Comparison of ENCODE assay signal across 18 cellular contexts in the genomic region with DNA sequence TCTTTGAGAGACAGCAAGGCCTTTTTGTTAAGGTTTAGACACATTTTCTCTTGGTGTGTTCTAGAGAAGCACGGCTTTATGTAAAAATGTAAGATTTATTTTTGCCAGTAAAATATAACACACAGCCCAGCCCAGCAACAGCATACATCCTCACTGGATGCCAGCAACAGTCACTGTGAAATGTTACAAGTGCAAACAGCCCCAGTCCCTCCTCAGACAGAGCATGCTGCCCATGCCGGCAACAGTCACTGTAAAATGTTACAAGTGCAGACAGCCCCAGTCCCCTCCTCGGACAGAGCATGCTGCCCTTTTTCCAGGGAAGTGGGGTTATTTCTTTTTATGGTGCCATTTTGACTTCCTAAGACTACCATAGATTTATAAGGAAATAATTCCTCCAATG.
DNase-seq lines count a peak whose midpoint lies in the region; ATAC-seq and TF ChIP-seq lines count a peak whose summit lies in the region.
"Had no signal": no experiment of that assay in that cellular context is flagged by ENCODE, and none has a peak within 500 bp of the region (broad histone marks: within the 10 kb centered on the region; RNA-seq: fewer than 3 reads in every experiment).

No MANE protein-coding gene starts in this region.

- H3K4me3 ChIP-seq in right cardiac atrium (ENCODE audit: low read length) (no peak overlapping the region), mesenchymal stem cell (ENCODE audit: insufficient read depth in 1 of 2, low read depth in 1 of 2, low read length in 2 of 2) (no peak overlapping the region), sigmoid colon (no peak overlapping the region)
- H3K4me3 ChIP-seq: BLaER1, GM23248, HAP-1 had no signal

- ATAC-seq in right cardiac atrium (no peak), Right ventricle myocardium superior (ENCODE audit: poor library complexity) (no peak), HG03439 (IDR thresholded peaks at IDR 0.05; ENCODE audit: unreplicated experiment) (no peak), GM21576 (IDR thresholded peaks at IDR 0.05; ENCODE audit: unreplicated experiment) (no peak)

- peaks cover 7% of the 10 kb centered on the region for H3K4me1 ChIP-seq in right cardiac atrium (ENCODE audit: control insufficient read depth, insufficient read depth, low read length)
- H3K4me1 ChIP-seq in mesenchymal stem cell (ENCODE audit: control insufficient read depth, insufficient read depth, low read depth, low read length): peaks cover 3% of the 10 kb centered on the region
- peaks cover 0 to 55% (median 42%) of the 10 kb centered on the region in 4 donors for H3K4me1 ChIP-seq in sigmoid colon
- H3K4me1 ChIP-seq: HAP-1 had no signal

- no peak overlapping the region for H3K23ac ChIP-seq in mesenchymal stem cell (ENCODE audit: low read length in 2 of 2)

- H3K27ac ChIP-seq in right cardiac atrium (ENCODE audit: low read length): peak overlapping the region; percentile 55
- H3K27ac ChIP-seq in mesenchymal stem cell (ENCODE audit: low read length, poor library complexity, severe bottlenecking): no peak overlapping the region
- H3K27ac ChIP-seq in sigmoid colon: peak overlapping the region in 3 of 4 donors; percentile 54 to 85 (median 82)
- H3K27ac ChIP-seq: BLaER1, GM23248 had no signal

- H3K4ac ChIP-seq in mesenchymal stem cell (ENCODE audit: low read depth in 1 of 2, low read length in 2 of 2): no peak overlapping the region

- 59% methylated on average over 3 of the region's 3 CpGs for WGBS in right cardiac atrium
- 20% methylated on average over 2 of the region's 3 CpGs for WGBS in mesenchymal stem cell
- 49 to 69% methylated on average over 3 of the region's 3 CpGs for WGBS in sigmoid colon, 2 donors

- H4K91ac ChIP-seq in mesenchymal stem cell (ENCODE audit: low read length): no peak overlapping the region

- no peak overlapping the region for H2BK120ac ChIP-seq in mesenchymal stem cell (ENCODE audit: low read depth, low read length)

- no peaks in the 10 kb centered on the region for H3K27me3 ChIP-seq in right cardiac atrium (ENCODE audit: control insufficient read depth, insufficient read depth)
- no peaks in the 10 kb centered on the region for H3K27me3 ChIP-seq in mesenchymal stem cell (ENCODE audit: control insufficient read depth in 1 of 2, insufficient read depth in 1 of 2, low read length in 2 of 2)
- H3K27me3 ChIP-seq in sigmoid colon: no peaks in the 10 kb centered on the region
- H3K27me3 ChIP-seq: BLaER1 had no signal

- no peak for TF ChIP-seq EP300 in sigmoid colon (IDR thresholded peaks at IDR 0.05)

- H3K14ac ChIP-seq in mesenchymal stem cell (ENCODE audit: low read length in 2 of 2): no peak overlapping the region

- H3K4me2 ChIP-seq in mesenchymal stem cell (ENCODE audit: low read length, poor library complexity, severe bottlenecking): no peak overlapping the region
- H3K4me2 ChIP-seq: BLaER1 had no signal

- no peak for TF ChIP-seq CTCF in sigmoid colon (IDR thresholded peaks at IDR 0.05)

- no peak overlapping the region for H2BK5ac ChIP-seq in mesenchymal stem cell (ENCODE audit: low read depth, low read length, poor library complexity, severe bottlenecking)

- no peaks in the 10 kb centered on the region for H3K79me1 ChIP-seq in mesenchymal stem cell (replicated peaks; ENCODE audit: low read length, poor library complexity, severe bottlenecking)

- H3K36me3 ChIP-seq in mesenchymal stem cell (ENCODE audit: control insufficient read depth in 1 of 2, insufficient read depth in 2 of 2, low read depth in 1 of 2, low read length in 2 of 2): no peaks in the 10 kb centered on the region
- H3K36me3 ChIP-seq in sigmoid colon: no peaks in the 10 kb centered on the region
- H3K36me3 ChIP-seq: HAP-1 had no signal

- H2AK5ac ChIP-seq in mesenchymal stem cell (ENCODE audit: low read length, severe bottlenecking): no peak overlapping the region

- peak overlapping the region; percentile 35 for H4K8ac ChIP-seq in mesenchymal stem cell (ENCODE audit: low read length)

- no peak overlapping the region for H2BK12ac ChIP-seq in mesenchymal stem cell (ENCODE audit: low read length in 2 of 2)

- no peaks in the 10 kb centered on the region for H3K9me3 ChIP-seq in right cardiac atrium (ENCODE audit: control insufficient read depth, low read length)
- no peaks in the 10 kb centered on the region for H3K9me3 ChIP-seq in mesenchymal stem cell (ENCODE audit: control insufficient read depth, low read length)
- no peaks in the 10 kb centered on the region for H3K9me3 ChIP-seq in sigmoid colon
- H3K9me3 ChIP-seq: BLaER1, HAP-1 had no signal

- no peak overlapping the region for H2BK15ac ChIP-seq in mesenchymal stem cell (ENCODE audit: low read depth, poor library complexity, severe bottlenecking)

- intact Hi-C loops in right cardiac atrium (cut with DNase I): no loop called here
- intact Hi-C loops in Right ventricle myocardium superior (cut with DNase I): no loop called here
- intact Hi-C loops in sigmoid colon (cut with DNase I): loop anchor here (2.0 to 10.0 kb wide), 2 partner anchors 208 to 480 kb away; a partner anchor contains a TSS

- no peak for DNase-seq in right cardiac atrium
- no peak for DNase-seq in Right ventricle myocardium superior
- no peak for DNase-seq in mesenchymal stem cell
- DNase-seq in sigmoid colon: no peak
- no peak for DNase-seq in globus pallidus (ENCODE audit: low spot score)
- DNase-seq: GM23248, KG1, NCI-H1417, NCI-H187 treated with DMSO at 0.1 percent for 48 hours, NCI-H2227 treated with DMSO at 0.1 percent for 48 hours, NCI-H510A treated with DMSO at 0.1 percent for 48 hours, NCI-H82, OCI-M1, SHP77 treated with DMSO at 0.1 percent for 48 hours had no signal

- no peak overlapping the region for H3K9ac ChIP-seq in mesenchymal stem cell (ENCODE audit: low read length)
- H3K9ac ChIP-seq: BLaER1, GM23248 had no signal

- H3K18ac ChIP-seq in mesenchymal stem cell (ENCODE audit: low read depth in 1 of 2, low read length in 2 of 2): no peak overlapping the region

- no peak for TF ChIP-seq POLR2A in sigmoid colon (IDR thresholded peaks at IDR 0.05)

- no peak overlapping the region for H2AFZ ChIP-seq in mesenchymal stem cell (ENCODE audit: low read depth, low read length)
- H2AFZ ChIP-seq: GM23248 had no signal
